In the genomic region with DNA sequence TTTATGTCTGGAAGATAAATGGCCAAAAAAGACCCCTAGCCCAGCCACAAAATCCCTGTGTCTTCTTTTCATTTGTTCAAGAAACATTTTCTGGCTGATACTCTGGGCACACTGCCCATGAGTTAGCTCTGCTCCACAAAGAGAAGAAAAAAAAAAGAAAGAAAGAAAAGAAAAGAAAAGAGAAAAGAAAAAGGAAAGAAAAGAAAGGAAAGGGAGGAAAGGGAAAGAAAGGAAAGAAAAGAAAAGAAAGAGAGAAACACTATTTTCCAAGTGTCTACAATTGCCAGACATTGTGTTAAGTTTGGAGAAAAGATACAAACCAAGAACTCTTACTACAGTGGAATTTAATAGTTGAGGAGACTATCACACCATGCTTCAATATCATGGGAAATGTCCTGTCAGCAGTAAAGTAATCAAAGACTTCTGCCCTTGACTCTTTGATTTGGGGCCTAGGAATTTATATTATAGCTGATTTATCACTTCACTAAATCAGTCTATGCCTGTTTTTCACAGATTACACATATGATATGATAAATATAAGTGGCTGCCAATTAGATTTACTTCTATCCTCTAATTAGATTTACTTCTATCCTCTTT, we compare ENCODE assay signal across 18 cellular contexts. TPM values are rescaled to one million over a fixed set of nuclear protein-coding genes. Genes with fewer than 3 reads are reported as not detected.
A peak's percentile ranks its signal among the peaks of the same experiment; 100 is the strongest.
DNase-seq lines count a peak whose midpoint lies in the region; ATAC-seq and TF ChIP-seq lines count a peak whose summit lies in the region.
"Had no signal": no experiment of that assay in that cellular context is flagged by ENCODE, and none has a peak within 500 bp of the region (broad histone marks: within the 10 kb centered on the region; RNA-seq: fewer than 3 reads in every experiment).

No MANE protein-coding gene starts in this region.

- H3K27ac Mint-ChIP-seq in CD4-positive, CD25-positive, alpha-beta regulatory T cell, result peak overlapping the region; percentile 99 to 100 (median 100)
- peak overlapping the region; percentile 90 for H3K27ac Mint-ChIP-seq in activated T-helper 1 cell treated with anti-CD3 and anti-CD28 coated beads, Interleukin-12 subunit alpha, Interleukin-12 subunit beta, Interleukin-2, Interleukin-4 antibody, amounts not matched to agents 30 ng/mL and 10 ng/mL and 1 ng/mL, durations not matched to agents 14 hours and 24 hours and 36 hours
- H3K27ac Mint-ChIP-seq in naive B cell, result peak overlapping the region; percentile 41 to 99 (median 85)

- H3K9me3 ChIP-seq in CD4-positive, CD25-positive, alpha-beta regulatory T cell (ENCODE audit: control insufficient read depth in 2 of 2, low read length in 2 of 2), result no peaks in the 10 kb centered on the region
- H3K9me3 ChIP-seq in HEK293 (ENCODE audit: control insufficient read depth, insufficient read depth, low read depth, low read length), result no peaks in the 10 kb centered on the region
- H3K9me3 ChIP-seq: BLaER1 treated with 17β-estradiol and CSF1 and Interleukin-3, amounts not matched to agents 10 nM and 100 nM had no signal

- no peaks in the 10 kb centered on the region for H3K27me3 ChIP-seq in CD4-positive, CD25-positive, alpha-beta regulatory T cell (ENCODE audit: control insufficient read depth, insufficient read depth, low read length)
- H3K27me3 ChIP-seq: BLaER1 treated with 17β-estradiol and CSF1 and Interleukin-3, amounts not matched to agents 10 nM and 100 nM; hepatocyte had no signal

- H3K4me3 ChIP-seq in CD4-positive, CD25-positive, alpha-beta regulatory T cell (ENCODE audit: low read depth, low read length), result peak overlapping the region; percentile 92
- no peak overlapping the region for H3K4me3 ChIP-seq in HEK293 (ENCODE audit: low read depth, low read length)
- H3K4me3 ChIP-seq: BLaER1 treated with 17β-estradiol and CSF1 and Interleukin-3, amounts not matched to agents 10 nM and 100 nM; GM12878; hepatocyte had no signal

- no peak for TF ChIP-seq CTCF in HEK293 (tag by site-specific recombination; IDR thresholded peaks at IDR 0.05)

- ATAC-seq in CD4-positive, CD25-positive, alpha-beta regulatory T cell (ENCODE audit: low read depth in 2 of 2), result no peak
- ATAC-seq in naive B cell (ENCODE audit: low read depth in 2 of 2) (no peak), HG02763 (IDR thresholded peaks at IDR 0.05; ENCODE audit: unreplicated experiment) (no peak)
- ATAC-seq: GM12878, right cardiac atrium had no signal

- H3K4me1 ChIP-seq in CD4-positive, CD25-positive, alpha-beta regulatory T cell (ENCODE audit: control insufficient read depth, insufficient read depth, low read length, poor library complexity, severe bottlenecking), result peaks cover 56% of the 10 kb centered on the region
- H3K4me1 ChIP-seq in HEK293 (ENCODE audit: control insufficient read depth, insufficient read depth, low read length), result no peaks in the 10 kb centered on the region

- H3K36me3 Mint-ChIP-seq in CD4-positive, CD25-positive, alpha-beta regulatory T cell, result peaks cover 27% of the 10 kb centered on the region
- peaks cover 19% of the 10 kb centered on the region for H3K36me3 Mint-ChIP-seq in activated T-helper 1 cell treated with anti-CD3 and anti-CD28 coated beads, Interleukin-12 subunit alpha, Interleukin-12 subunit beta, Interleukin-2, Interleukin-4 antibody, amounts not matched to agents 30 ng/mL and 10 ng/mL and 1 ng/mL, durations not matched to agents 14 hours and 24 hours and 36 hours (ENCODE audit: low read depth)
- peaks cover 9 to 17% of the 10 kb centered on the region in 2 donors for H3K36me3 Mint-ChIP-seq in naive B cell

- H3K36me3 ChIP-seq in CD4-positive, CD25-positive, alpha-beta regulatory T cell (ENCODE audit: control insufficient read depth, insufficient read depth, low read length), result peaks cover 21% of the 10 kb centered on the region
- H3K36me3 ChIP-seq in HEK293 (ENCODE audit: control insufficient read depth in 2 of 2, insufficient read depth in 1 of 2, low read length in 2 of 2), result peaks cover 0 to 12% of the 10 kb centered on the region in 2 experiments; a peak in 1 of 3 replicates

- peaks cover 46 to 77% (median 61%) of the 10 kb centered on the region in 4 donors for H3K4me1 Mint-ChIP-seq in CD4-positive, CD25-positive, alpha-beta regulatory T cell
- H3K4me1 Mint-ChIP-seq in activated T-helper 1 cell treated with anti-CD3 and anti-CD28 coated beads, Interleukin-12 subunit alpha, Interleukin-12 subunit beta, Interleukin-2, Interleukin-4 antibody, amounts not matched to agents 30 ng/mL and 10 ng/mL and 1 ng/mL, durations not matched to agents 14 hours and 24 hours and 36 hours (ENCODE audit: low read depth), result peaks cover 61% of the 10 kb centered on the region
- peaks cover 38 to 49% (median 46%) of the 10 kb centered on the region in 3 donors for H3K4me1 Mint-ChIP-seq in naive B cell

- intact Hi-C loops in activated T-helper 1 cell treated with anti-CD3 and anti-CD28 coated beads, Interleukin-12 subunit alpha, Interleukin-12 subunit beta, Interleukin-2, Interleukin-4 antibody, amounts not matched to agents 30 ng/mL and 10 ng/mL and 1 ng/mL, durations not matched to agents 14 hours and 24 hours and 36 hours (cut with micrococcal nuclease), result no loop called here

- peak overlapping the region; percentile 100 for H3K27ac ChIP-seq in CD4-positive, CD25-positive, alpha-beta regulatory T cell (ENCODE audit: insufficient read depth, low read length, poor library complexity, severe bottlenecking)
- no peak overlapping the region for H3K27ac ChIP-seq in HEK293 (ENCODE audit: extremely low read depth, low read depth, low read length)
- H3K27ac ChIP-seq: BLaER1 treated with 17β-estradiol and CSF1 and Interleukin-3, amounts not matched to agents 10 nM and 100 nM; hepatocyte had no signal

- POLR2A ChIA-PET in HEK293 (lab: Yijun Ruan, JAX), result no interaction called here

- peak overlapping the region; percentile 88 to 96 (median 94) for H3K4me3 Mint-ChIP-seq in CD4-positive, CD25-positive, alpha-beta regulatory T cell
- H3K4me3 Mint-ChIP-seq in activated T-helper 1 cell treated with anti-CD3 and anti-CD28 coated beads, Interleukin-12 subunit alpha, Interleukin-12 subunit beta, Interleukin-2, Interleukin-4 antibody, amounts not matched to agents 30 ng/mL and 10 ng/mL and 1 ng/mL, durations not matched to agents 14 hours and 24 hours and 36 hours, result peak overlapping the region; percentile 85
- H3K4me3 Mint-ChIP-seq in naive B cell, result peak overlapping the region in 1 of 8 donors; percentile 40
- H3K4me3 Mint-ChIP-seq: neural crest cell had no signal

- CTCF ChIA-PET in HEK293 (lab: Yijun Ruan, JAX), result interaction anchor here (1.3 to 4.1 kb wide), 2 partner anchors 17 to 29 kb away, joined by 5 to 16 read pairs; no protein-coding TSS in a partner anchor

- peaks cover 0 to 1% (median 0%) of the 10 kb centered on the region in 7 donors for H3K9me3 Mint-ChIP-seq in CD4-positive, CD25-positive, alpha-beta regulatory T cell
- H3K9me3 Mint-ChIP-seq in activated T-helper 1 cell treated with anti-CD3 and anti-CD28 coated beads, Interleukin-12 subunit alpha, Interleukin-12 subunit beta, Interleukin-2, Interleukin-4 antibody, amounts not matched to agents 30 ng/mL and 10 ng/mL and 1 ng/mL, durations not matched to agents 14 hours and 24 hours and 36 hours, result no peaks in the 10 kb centered on the region
- peaks cover 0 to 5% (median 0%) of the 10 kb centered on the region in 7 donors for H3K9me3 Mint-ChIP-seq in naive B cell

- no peak for DNase-seq in CD4-positive, CD25-positive, alpha-beta regulatory T cell
- DNase-seq in activated T-helper 1 cell treated with anti-CD3 and anti-CD28 coated beads, Interleukin-12 subunit alpha, Interleukin-12 subunit beta, Interleukin-2, Interleukin-4 antibody, amounts not matched to agents 30 ng/mL and 10 ng/mL and 1 ng/mL, durations not matched to agents 14 hours and 24 hours and 36 hours (ENCODE audit: low spot score), result no peak
- DNase-seq in naive B cell, result no peak
- DNase-seq in effector CD4-positive, alpha-beta T cell, result no peak
- DNase-seq in NAMALWA (ENCODE audit: low spot score), result no peak
- no peak for DNase-seq in DMS 273 treated with DMSO at 0.1 percent for 48 hours (lab: John Stamatoyannopoulos, UW)
- DNase-seq: activated CD4-positive, CD25-positive, alpha-beta regulatory T cell treated with anti-CD3 and anti-CD28 coated beads, Interleukin-2, amount 50 U/mL, for 72 hours; cerebellar nuclear complex; NCI-H1048; NCI-H2171 treated with DMSO at 0.1 percent for 48 hours; right cardiac atrium; stimulated activated CD4-positive, alpha-beta T cell treated with anti-CD3 and anti-CD28 coated beads, Interleukin-2, amount 100 ng/mL, for 48 hours had no signal

- peaks cover 19% of the 10 kb centered on the region for H3K27me3 Mint-ChIP-seq in CD4-positive, CD25-positive, alpha-beta regulatory T cell
- no peaks in the 10 kb centered on the region for H3K27me3 Mint-ChIP-seq in activated T-helper 1 cell treated with anti-CD3 and anti-CD28 coated beads, Interleukin-12 subunit alpha, Interleukin-12 subunit beta, Interleukin-2, Interleukin-4 antibody, amounts not matched to agents 30 ng/mL and 10 ng/mL and 1 ng/mL, durations not matched to agents 14 hours and 24 hours and 36 hours (ENCODE audit: insufficient read depth)
- no peaks in the 10 kb centered on the region for H3K27me3 Mint-ChIP-seq in naive B cell

TF ChIP-seq in HEK293, 187 proteins besides CTCF, POLR2A, EP300 and RAD21:
- TF ChIP-seq PRDM1 (tag by site-specific recombination; IDR thresholded peaks at IDR 0.05), result peak; percentile 93
- TF ChIP-seq GLI4 (tag by site-specific recombination; IDR thresholded peaks at IDR 0.05), result no peak
- TF ChIP-seq ZNF514 (tag by site-specific recombination; IDR thresholded peaks at IDR 0.05), result no peak

RNA-seq across cellular contexts. Expression of gene TRMO, which starts 3.0 kb away (rescaled TPM):
- 47.1 TPM for total RNA-seq in CD4-positive, CD25-positive, alpha-beta regulatory T cell
- 10 to 100 TPM; 20.7 to 28.9 (median 26.3) TPM for polyA plus RNA-seq in CD4-positive, CD25-positive, alpha-beta regulatory T cell
- total RNA-seq in activated T-helper 1 cell treated with anti-CD3 and anti-CD28 coated beads, Interleukin-12 subunit alpha, Interleukin-12 subunit beta, Interleukin-2, Interleukin-4 antibody, amounts not matched to agents 30 ng/mL and 10 ng/mL and 1 ng/mL, durations not matched to agents 14 hours and 24 hours and 36 hours, result 13.1 and 14.5 TPM in 2 replicates
- 10 to 100 TPM; 13.4 to 31.8 (median 15.5) TPM for polyA plus RNA-seq in naive B cell (ENCODE audit: low read depth in 6 of 6)

RNA-seq across cellular contexts. Expression of gene HEMGN, which starts 18.7 kb away (rescaled TPM):
- total RNA-seq in CD4-positive, CD25-positive, alpha-beta regulatory T cell, result 3.6 TPM
- 1 to 10 TPM; 1.7 to 7.0 (median 4.7) TPM for polyA plus RNA-seq in CD4-positive, CD25-positive, alpha-beta regulatory T cell
- 0.24 and 0.31 TPM in 2 replicates for total RNA-seq in activated T-helper 1 cell treated with anti-CD3 and anti-CD28 coated beads, Interleukin-12 subunit alpha, Interleukin-12 subunit beta, Interleukin-2, Interleukin-4 antibody, amounts not matched to agents 30 ng/mL and 10 ng/mL and 1 ng/mL, durations not matched to agents 14 hours and 24 hours and 36 hours
- polyA plus RNA-seq in naive B cell (ENCODE audit: low read depth in 6 of 6), result under 1 TPM in 1 of 6 donors, not detected in 5; 0.24 TPM
- total RNA-seq: hepatocyte, neural crest cell, right cardiac atrium had no signal
- polyA plus RNA-seq: hepatocyte, right cardiac atrium had no signal
